21 cellular contexts compared by ENCODE assay signal in genomic region chr5:124513216-124513615, GRCh38.
A peak's percentile ranks its signal among the peaks of the same experiment; 100 is the strongest.
DNase-seq lines count a peak whose midpoint lies in the region; ATAC-seq and TF ChIP-seq lines count a peak whose summit lies in the region.
"Had no signal": no experiment of that assay in that cellular context is flagged by ENCODE, and none has a peak within 500 bp of the region (broad histone marks: within the 10 kb centered on the region; RNA-seq: fewer than 3 reads in every experiment).

No MANE protein-coding gene starts in this region.

- H3K14ac ChIP-seq in IMR-90 (replicated peaks; ENCODE audit: low read depth, low read length): no peak overlapping the region

- H2AK5ac ChIP-seq in IMR-90 (ENCODE audit: low read depth, low read length): no peak overlapping the region

- no peaks in the 10 kb centered on the region for H3K79me1 ChIP-seq in IMR-90 (ENCODE audit: low read depth in 1 of 2, low read length in 2 of 2)

- TF ChIP-seq POLR2A in IMR-90 (IDR thresholded peaks at IDR 0.05; ENCODE audit: low read depth, low read length) (no peak), tibial nerve (IDR thresholded peaks at IDR 0.05) (no peak)

- no peak overlapping the region for H2BK5ac ChIP-seq in IMR-90 (ENCODE audit: low read depth, low read length, poor library complexity, severe bottlenecking)

- dilution Hi-C loops in IMR-90 (cut with HindIII; ENCODE audit: low sequenced_read_pairs, unreplicated experiment): no loop called here

- H3K9me3 ChIP-seq in IMR-90 (ENCODE audit: control insufficient read depth, insufficient read depth, low read length): no peaks in the 10 kb centered on the region
- H3K9me3 ChIP-seq in tibial nerve: no peaks in the 10 kb centered on the region
- H3K9me3 ChIP-seq: SJSA1 had no signal

- TF ChIP-seq CTCF in IMR-90 (conservative IDR thresholded peaks at IDR 0.05; ENCODE audit: low read depth, low read length) (no peak), fibroblast of mammary gland (conservative IDR thresholded peaks at IDR 0.05; ENCODE audit: control insufficient read depth, insufficient read depth, low read depth, low read length) (no peak), tibial nerve (IDR thresholded peaks at IDR 0.05) (no peak)

- peaks cover 4% of the 10 kb centered on the region for H3K4me1 ChIP-seq in IMR-90 (ENCODE audit: control insufficient read depth, insufficient read depth, low read length)
- peaks cover 0 to 16% (median 5%) of the 10 kb centered on the region in 4 donors for H3K4me1 ChIP-seq in tibial nerve
- H3K4me1 ChIP-seq: SJSA1 had no signal

- H2AFZ ChIP-seq in IMR-90 (replicated peaks; ENCODE audit: low read length, poor library complexity): no peak overlapping the region

- H3K4me3 ChIP-seq in IMR-90 (ENCODE audit: insufficient read depth, low read depth, low read length) (no peak overlapping the region), fibroblast of mammary gland (ENCODE audit: control insufficient read depth, low read depth, low read length) (no peak overlapping the region), tibial nerve (no peak overlapping the region)
- H3K4me3 ChIP-seq: SJSA1 had no signal

- no peak overlapping the region for H3K9ac ChIP-seq in IMR-90 (ENCODE audit: low read depth, low read length)

- no peak overlapping the region for H4K91ac ChIP-seq in IMR-90 (ENCODE audit: insufficient read depth, low read depth, low read length)

- POLR2A ChIA-PET in IMR-90 (lab: Charles Lee; ENCODE audit: unreplicated experiment): no interaction called here

- H3K23ac ChIP-seq in IMR-90 (ENCODE audit: low read depth, low read length): no peak overlapping the region

- no TSS peak for BruUV-seq in IMR-90 (replicated peaks; lab: Mats Ljungman, UMichigan)

- H3K4ac ChIP-seq in IMR-90 (ENCODE audit: low read depth, low read length): no peak overlapping the region

- no peak overlapping the region for H2BK120ac ChIP-seq in IMR-90 (ENCODE audit: low read depth, low read length)

- H4K5ac ChIP-seq in IMR-90 (ENCODE audit: low read depth, low read length): no peak overlapping the region

- no peak overlapping the region for H3K27ac ChIP-seq in IMR-90 (ENCODE audit: insufficient read depth, low read length)
- no peak overlapping the region for H3K27ac ChIP-seq in tibial nerve
- H3K27ac ChIP-seq: SJSA1 had no signal

- no CpG with 5 or more reads among the region's 2 CpGs for WGBS in IMR-90 (ENCODE audit: extremely low coverage in 2 of 2, insufficient read length in 1 of 2), 2 experiments
- 86 to 89% methylated on average over 2 of the region's 2 CpGs for WGBS in tibial nerve, 2 donors

- H3K36me3 ChIP-seq in IMR-90 (ENCODE audit: control insufficient read depth, insufficient read depth, low read length) (no peaks in the 10 kb centered on the region), tibial nerve (no peaks in the 10 kb centered on the region)
- H3K36me3 ChIP-seq: SJSA1 had no signal

- no peak overlapping the region for H4K8ac ChIP-seq in IMR-90 (ENCODE audit: low read depth in 2 of 2, low read length in 2 of 2)

- no peak for TF ChIP-seq EP300 in tibial nerve (IDR thresholded peaks at IDR 0.05)

- DNase-seq in IMR-90: peak; percentile 60
- DNase-seq in amniotic epithelial cell (ENCODE audit: low read depth): peak; percentile 68
- DNase-seq in fibroblast of mammary gland (ENCODE audit: low read depth): peak; percentile 50
- DNase-seq in renal cortical epithelial cell (ENCODE audit: low read depth): peak; percentile 47
- no peak for DNase-seq in tibial nerve (ENCODE audit: low spot score in 2 of 2)
- DNase-seq in NCI-H524 treated with DMSO at 0.1 percent for 48 hours (lab: John Stamatoyannopoulos, UW): no peak
- DNase-seq in Right ventricle myocardium superior: no peak
- DNase-seq: CD8-positive, alpha-beta memory T cell; DMS153; H9; HFFc6; KBM-7; NCI-H1092; NCI-H1417 treated with DMSO at 0.1 percent for 48 hours; NCI-H1694 treated with DMSO at 0.1 percent for 48 hours; NCI-H2081; NCI-H2227 treated with DMSO at 0.1 percent for 48 hours; NCI-H510A; NCI-H774; PC-3 had no signal

- TF ChIP-seq RAD21 in IMR-90 (IDR thresholded peaks at IDR 0.05; ENCODE audit: low read length): no peak

- H3K18ac ChIP-seq in IMR-90 (ENCODE audit: low read depth, low read length): no peak overlapping the region

- no peaks in the 10 kb centered on the region for H4K20me1 ChIP-seq in IMR-90 (ENCODE audit: insufficient read depth, low read length)

- no peak overlapping the region for H2BK15ac ChIP-seq in IMR-90 (ENCODE audit: low read depth, low read length)

- no peaks in the 10 kb centered on the region for H3K9me1 ChIP-seq in IMR-90 (ENCODE audit: insufficient read depth, low read length)

- H2BK20ac ChIP-seq in IMR-90 (ENCODE audit: low read depth, low read length): no peak overlapping the region

- CTCF ChIA-PET in IMR-90 (lab: Yijun Ruan, JAX): interaction anchor here (0.6 kb wide), 1 partner anchor 758 kb away, joined by 3 read pairs; no protein-coding TSS in a partner anchor

- H3K27me3 ChIP-seq in IMR-90 (ENCODE audit: control insufficient read depth, insufficient read depth, low read length): no peaks in the 10 kb centered on the region
- no peaks in the 10 kb centered on the region for H3K27me3 ChIP-seq in tibial nerve
- H3K27me3 ChIP-seq: SJSA1 had no signal

- H3K56ac ChIP-seq in IMR-90 (ENCODE audit: extremely low read depth, insufficient read depth, low read length): no peak overlapping the region

- H3K4me2 ChIP-seq in IMR-90 (ENCODE audit: low read depth, low read length): no peak overlapping the region

- in situ Hi-C loops in IMR-90 (cut with MboI; ENCODE audit: low sequenced_read_pairs): no loop called here

- ATAC-seq in IMR-90 (ENCODE audit: low read depth) (peak; percentile 29; the same call in 1 of the 2 replicates), Right ventricle myocardium superior (ENCODE audit: poor library complexity) (no peak)
- ATAC-seq: PC-3 had no signal

- intact Hi-C loops in IMR-90 (cut with micrococcal nuclease) (loop anchor here (10.0 kb wide), 1 partner anchor 232 kb away; the partner anchor contains the start of gene ZNF608), Right ventricle myocardium superior (cut with DNase I) (no loop called here)

- H2AK9ac ChIP-seq in IMR-90 (replicated peaks; ENCODE audit: low read depth, low read length, poor library complexity): no peak overlapping the region

TF ChIP-seq in IMR-90, 13 proteins besides CTCF, POLR2A, EP300 and RAD21:
- TF ChIP-seq USF2 (IDR thresholded peaks at IDR 0.05; ENCODE audit: low read depth, low read length) (no peak), MAZ (IDR thresholded peaks at IDR 0.05; ENCODE audit: borderline replicate concordance, low read depth, low read length) (no peak), CEBPB (IDR thresholded peaks at IDR 0.05; ENCODE audit: low read depth, low read length) (peak; percentile 8; the same call in 1 of the 2 replicates), RFX5 (IDR thresholded peaks at IDR 0.05; ENCODE audit: low read depth, low read length) (no peak)

Comparison
In these comparisons a context has a peak if more than half of its experiments do, and no peak if none do; other contexts are left out.
1. DNase-seq: peak in IMR-90 (single experiment), amniotic epithelial cell (single experiment), fibroblast of mammary gland (single experiment) and renal cortical epithelial cell (single experiment); none in tibial nerve (0 of 2), NCI-H524 treated with DMSO at 0.1 percent for 48 hours (single experiment) and Right ventricle myocardium superior (single experiment).